ENCODE assay signal across 8 cellular contexts in the genomic region with DNA sequence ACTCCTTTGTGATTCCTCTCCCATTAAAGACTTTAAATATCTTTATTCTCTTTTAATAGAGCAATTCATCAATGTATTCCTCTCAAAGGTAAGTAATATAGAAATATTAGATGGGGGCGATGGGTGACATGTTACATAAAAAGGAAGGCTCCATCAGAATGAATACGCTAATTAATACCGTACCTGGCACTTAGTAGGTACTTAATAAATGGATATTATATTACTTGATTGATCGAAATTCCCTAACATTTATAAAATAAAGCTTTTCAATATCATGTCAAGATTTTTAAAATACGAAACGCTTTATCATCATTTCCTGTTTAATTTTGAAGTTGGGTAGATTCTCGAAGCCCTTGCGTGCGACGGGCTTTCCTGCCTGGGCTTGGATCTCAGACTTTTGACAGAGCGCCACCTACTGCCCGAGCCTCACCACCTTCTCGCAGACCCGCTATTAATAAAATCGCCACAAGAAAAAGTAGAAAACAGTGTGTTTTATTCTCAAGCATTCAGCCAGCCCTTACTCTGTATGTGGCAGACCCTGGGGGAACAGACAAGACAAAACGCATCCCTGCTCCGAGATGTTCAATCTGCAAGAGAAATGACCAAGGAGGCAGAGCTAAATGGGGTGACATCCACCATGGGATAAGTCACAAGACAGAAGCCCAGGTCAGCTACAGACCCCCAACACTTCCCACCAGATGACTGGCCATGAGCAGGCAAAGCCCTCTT.
DNase-seq lines count a peak whose midpoint lies in the region; ATAC-seq and TF ChIP-seq lines count a peak whose summit lies in the region.

No MANE protein-coding gene starts in this region.

- H3K36me3 ChIP-seq in BE2C: no peaks in the 10 kb centered on the region
- no peaks in the 10 kb centered on the region for H3K36me3 ChIP-seq in GM23338 (ENCODE audit: insufficient read depth)

- POLR2A ChIA-PET in naive thymus-derived CD8-positive, alpha-beta T cell (lab: Charles Lee): interaction anchor here (0.5 kb wide), 1 partner anchor 379 kb away, joined by 3 read pairs; no protein-coding TSS in a partner anchor

- H2AFZ ChIP-seq in GM23338: peak overlapping the region; percentile 67

- H3K9me3 Mint-ChIP-seq in GM23338: peaks cover 3% of the 10 kb centered on the region; the same call in 2 of the 3 replicates
- peaks cover 0 to 3% (median 0%) of the 10 kb centered on the region in 9 donors for H3K9me3 Mint-ChIP-seq in naive thymus-derived CD8-positive, alpha-beta T cell
- no peaks in the 10 kb centered on the region for H3K9me3 Mint-ChIP-seq in stimulated activated effector memory CD8-positive, alpha-beta T cell treated with anti-CD3 and anti-CD28 coated beads, Interleukin-12 subunit alpha, Interleukin-12 subunit beta, amount 100 ng/mL, for 72 hours

- no peak overlapping the region for H3K27ac Mint-ChIP-seq in GM23338
- peak overlapping the region in 1 of 10 donors; percentile 24 for H3K27ac Mint-ChIP-seq in naive thymus-derived CD8-positive, alpha-beta T cell
- no peak overlapping the region for H3K27ac Mint-ChIP-seq in stimulated activated effector memory CD8-positive, alpha-beta T cell treated with anti-CD3 and anti-CD28 coated beads, Interleukin-12 subunit alpha, Interleukin-12 subunit beta, amount 100 ng/mL, for 72 hours

- no peak overlapping the region for H3K4me2 ChIP-seq in GM23338

- peak; percentile 92 for TF ChIP-seq CTCF in BE2C (IDR thresholded peaks at IDR 0.05; ENCODE audit: low read depth, low read length)
- peak; percentile 86 to 89 for TF ChIP-seq CTCF in GM23338 (conservative IDR thresholded peaks at IDR 0.05; ENCODE audit: low read depth in 2 of 2)
- TF ChIP-seq CTCF in epithelial cell of proximal tubule (conservative IDR thresholded peaks at IDR 0.05; ENCODE audit: low read depth, low read length): peak; percentile 90

- peak overlapping the region; percentile 50 for H3K4me3 ChIP-seq in BE2C (ENCODE audit: low read depth, low read length)
- no peak overlapping the region for H3K4me3 ChIP-seq in GM23338
- no peak overlapping the region for H3K4me3 ChIP-seq in epithelial cell of proximal tubule (ENCODE audit: low read depth, low read length)

- H3K9me2 ChIP-seq in GM23338 (ENCODE audit: insufficient read depth): no peaks in the 10 kb centered on the region

- H3K4me3 Mint-ChIP-seq in GM23338: no peak overlapping the region
- H3K4me3 Mint-ChIP-seq in naive thymus-derived CD8-positive, alpha-beta T cell: no peak overlapping the region
- H3K4me3 Mint-ChIP-seq in stimulated activated effector memory CD8-positive, alpha-beta T cell treated with anti-CD3 and anti-CD28 coated beads, Interleukin-12 subunit alpha, Interleukin-12 subunit beta, amount 100 ng/mL, for 72 hours: no peak overlapping the region

- H3K79me2 ChIP-seq in GM23338 (replicated peaks; ENCODE audit: insufficient read depth): no peaks in the 10 kb centered on the region

- H4K20me1 ChIP-seq in GM23338 (replicated peaks; ENCODE audit: insufficient read depth): no peaks in the 10 kb centered on the region; the same call in 1 of the 2 replicates

- H3K27ac ChIP-seq in GM23338 (ENCODE audit: low read depth): no peak overlapping the region

- no peaks in the 10 kb centered on the region for H3K9me3 ChIP-seq in BE2C

- no peaks in the 10 kb centered on the region; the same call in 2 of the 3 replicates for H3K4me1 Mint-ChIP-seq in GM23338
- peaks cover 0 to 20% (median 3%) of the 10 kb centered on the region in 4 donors for H3K4me1 Mint-ChIP-seq in naive thymus-derived CD8-positive, alpha-beta T cell
- peaks cover 16% of the 10 kb centered on the region for H3K4me1 Mint-ChIP-seq in stimulated activated effector memory CD8-positive, alpha-beta T cell treated with anti-CD3 and anti-CD28 coated beads, Interleukin-12 subunit alpha, Interleukin-12 subunit beta, amount 100 ng/mL, for 72 hours

- DNase-seq in BE2C: peak; percentile 83
- DNase-seq in GM23338 (ENCODE audit: low spot score): peak; percentile 82
- DNase-seq in NOMO-1 treated with dmso at 0.1 percent for 144 hours (lab: John Stamatoyannopoulos, UW; ENCODE audit: unreplicated experiment): peak; percentile 65
- peak; percentile 51 for DNase-seq in activated CD8-positive, alpha-beta memory T cell treated with anti-CD3 and anti-CD28 coated beads, Interleukin-2, amount 50 U/mL, for 24 hours (ENCODE audit: extremely low read depth)
- DNase-seq in epithelial cell of proximal tubule (ENCODE audit: low read depth): no peak
- peak; percentile 36 to 85 (median 72) for DNase-seq in naive thymus-derived CD8-positive, alpha-beta T cell
- peak; percentile 51 to 81 for DNase-seq in stimulated activated effector memory CD8-positive, alpha-beta T cell treated with anti-CD3 and anti-CD28 coated beads, Interleukin-12 subunit alpha, Interleukin-12 subunit beta, amount 100 ng/mL, for 72 hours (ENCODE audit: low spot score in 2 of 2)

- 0 out of 3 replicates have a peak, but pooled peaks cover 2% of the 10 kb centered on the region for H3K36me3 Mint-ChIP-seq in GM23338 (ENCODE audit: low read depth)
- H3K36me3 Mint-ChIP-seq in naive thymus-derived CD8-positive, alpha-beta T cell: peaks cover 0 to 6% (median 0%) of the 10 kb centered on the region in 3 donors
- peaks cover 4% of the 10 kb centered on the region for H3K36me3 Mint-ChIP-seq in stimulated activated effector memory CD8-positive, alpha-beta T cell treated with anti-CD3 and anti-CD28 coated beads, Interleukin-12 subunit alpha, Interleukin-12 subunit beta, amount 100 ng/mL, for 72 hours

- ATAC-seq in GM23338: peak; percentile 74
- ATAC-seq in naive thymus-derived CD8-positive, alpha-beta T cell: peak; percentile 76 to 85
- ATAC-seq in stimulated activated effector memory CD8-positive, alpha-beta T cell treated with anti-CD3 and anti-CD28 coated beads, Interleukin-12 subunit alpha, Interleukin-12 subunit beta, amount 100 ng/mL, for 72 hours: peak; percentile 61
- no peak for ATAC-seq in GM21825 (IDR thresholded peaks at IDR 0.05; ENCODE audit: unreplicated experiment)

- H3K4me1 ChIP-seq in BE2C (peaks cover 14% of the 10 kb centered on the region), GM23338 (ENCODE audit: insufficient read depth) (peaks cover 6% of the 10 kb centered on the region; the same call in 1 of the 2 replicates)

- no peaks in the 10 kb centered on the region for H3F3A ChIP-seq in GM23338 (replicated peaks; ENCODE audit: low read depth)

- no peaks in the 10 kb centered on the region for H3K27me3 Mint-ChIP-seq in GM23338 (ENCODE audit: insufficient read depth, low read depth, poor library complexity)
- peaks cover 0 to 14% (median 3%) of the 10 kb centered on the region in 5 donors for H3K27me3 Mint-ChIP-seq in naive thymus-derived CD8-positive, alpha-beta T cell

- no peaks in the 10 kb centered on the region for H3K27me3 ChIP-seq in BE2C
- H3K27me3 ChIP-seq in GM23338 (ENCODE audit: insufficient read depth): no peaks in the 10 kb centered on the region

TF ChIP-seq in GM23338, 12 proteins besides CTCF, POLR2A, EP300 and RAD21 (continues in another document):
- TF ChIP-seq CREB1 (CRISPR knock-in tag; IDR thresholded peaks at IDR 0.05; ENCODE audit: low read depth): no peak
- TF ChIP-seq ZNF114 (CRISPR knock-in tag; IDR thresholded peaks at IDR 0.05): no peak
- TF ChIP-seq ZNF331 (CRISPR knock-in tag; IDR thresholded peaks at IDR 0.05; ENCODE audit: low read depth): no peak
- TF ChIP-seq JUNB (IDR thresholded peaks at IDR 0.05; ENCODE audit: unreplicated experiment): no peak
